Comparison of ENCODE assay signal across 8 cellular contexts in the genomic region with DNA sequence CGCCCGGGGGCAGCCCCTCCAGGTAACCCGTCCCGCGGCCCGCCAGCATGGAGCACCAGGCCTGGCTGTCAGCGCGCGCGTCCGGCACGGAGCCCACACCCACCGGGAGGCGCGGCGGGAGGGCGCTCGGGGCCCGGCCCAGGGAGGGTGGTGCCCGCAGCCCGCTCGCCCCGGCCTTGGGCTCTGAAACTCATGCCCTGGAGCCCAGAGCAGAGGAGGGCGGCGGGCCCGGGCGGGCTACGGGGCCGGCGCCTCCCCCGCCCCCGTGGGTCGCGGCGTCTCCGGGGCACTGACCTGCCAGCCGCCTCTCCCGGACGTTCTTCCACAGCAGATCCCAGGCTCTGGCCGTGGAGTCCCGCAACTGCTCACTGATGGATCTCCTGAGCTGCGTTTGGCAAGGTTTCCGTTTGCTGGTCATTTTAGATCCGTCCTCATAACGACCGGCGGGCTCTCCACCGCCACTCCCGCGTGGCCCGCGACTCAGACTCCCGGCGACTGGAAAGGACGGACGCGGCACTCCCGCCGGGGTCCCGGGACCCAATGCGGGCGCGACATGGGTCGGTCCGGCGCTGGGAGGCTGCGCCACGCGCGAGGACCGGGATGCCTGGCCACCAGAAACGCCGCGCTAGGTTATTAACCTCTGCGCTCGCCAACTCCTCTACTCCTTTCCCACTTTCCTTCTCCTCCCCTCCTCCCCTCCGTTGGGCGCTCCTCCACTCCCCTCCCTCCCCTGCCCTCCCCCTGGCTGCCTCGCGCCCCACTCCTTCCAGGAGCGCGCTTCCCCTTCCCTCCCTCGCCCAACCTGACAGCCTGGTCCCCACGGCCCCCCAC.
A peak's percentile ranks its signal among the peaks of the same experiment; 100 is the strongest.
DNase-seq lines count a peak whose midpoint lies in the region; ATAC-seq, FAIRE-seq and TF ChIP-seq lines count a peak whose summit lies in the region.

No MANE protein-coding gene starts in this region.

- TF ChIP-seq RAD21 in Ishikawa (IDR thresholded peaks at IDR 0.05; ENCODE audit: low read depth), result 0 out of 2 replicates have a peak, but pooled peaks have one; percentile 4

- TF ChIP-seq CTCF in endothelial cell of umbilical vein (IDR thresholded peaks at IDR 0.05; ENCODE audit: extremely low read depth in 1 of 2, insufficient read depth in 1 of 2, low read depth in 1 of 2, low read length in 2 of 2), result no peak
- TF ChIP-seq CTCF in mesothelial cell of epicardium (IDR thresholded peaks at IDR 0.05; ENCODE audit: unreplicated experiment), result no peak
- no peak for TF ChIP-seq CTCF in upper lobe of right lung (IDR thresholded peaks at IDR 0.05)

- H3K36me3 ChIP-seq in endothelial cell of umbilical vein (ENCODE audit: control insufficient read depth in 2 of 2, extremely low read depth in 1 of 2, insufficient read depth in 2 of 2, low read length in 2 of 2) (no peaks in the 10 kb centered on the region), upper lobe of right lung (no peaks in the 10 kb centered on the region)

- peak overlapping the region; percentile 91 for H2AFZ ChIP-seq in endothelial cell of umbilical vein (ENCODE audit: low read depth, low read length)

- CTCF ChIA-PET in endothelial cell of umbilical vein (lab: Charles Lee), result interaction anchor here (0.7 to 1.5 kb wide), 3 partner anchors 18 to 122 kb away, joined by 3 to 5 read pairs (median 4); no protein-coding TSS in a partner anchor

- BruUV-seq in endothelial cell of umbilical vein (replicated peaks; lab: Mats Ljungman, UMichigan), result no TSS peak

- POLR2A ChIA-PET in endothelial cell of umbilical vein (lab: Charles Lee), result no interaction called here

- dilution Hi-C loops in endothelial cell of umbilical vein (cut with MboI; ENCODE audit: extremely low pct_ligation_motif_present, low sequenced_read_pairs), result no loop called here

- no peaks in the 10 kb centered on the region for H3K9me3 Mint-ChIP-seq in mesothelial cell of epicardium

- H3K27me3 ChIP-seq in endothelial cell of umbilical vein (ENCODE audit: control insufficient read depth in 2 of 2, insufficient read depth in 2 of 2, low read length in 2 of 2), result no peaks in the 10 kb centered on the region
- no peaks in the 10 kb centered on the region for H3K27me3 ChIP-seq in upper lobe of right lung

- H3K27ac ChIP-seq in endothelial cell of umbilical vein (ENCODE audit: insufficient read depth, low read depth, low read length) (peak overlapping the region; percentile 78), upper lobe of right lung (peak overlapping the region; percentile 86)

- H3K9me3 ChIP-seq in endothelial cell of umbilical vein (replicated peaks; ENCODE audit: control insufficient read depth, insufficient read depth, low read length), result no peaks in the 10 kb centered on the region
- no peaks in the 10 kb centered on the region for H3K9me3 ChIP-seq in upper lobe of right lung

- no peaks in the 10 kb centered on the region for H3K9me1 ChIP-seq in endothelial cell of umbilical vein (replicated peaks; ENCODE audit: control insufficient read depth, extremely low read depth, insufficient read depth, low read length)

- peaks cover 30% of the 10 kb centered on the region for H3K27me3 Mint-ChIP-seq in mesothelial cell of epicardium (ENCODE audit: low read depth)

- H3K4me3 ChIP-seq in endothelial cell of umbilical vein (replicated peaks in 1 of 3; ENCODE audit: insufficient read depth in 1 of 3, low read depth in 1 of 3, low read length in 3 of 3) (peak overlapping the region; percentile 78 to 86 (median 82)), upper lobe of right lung (peak overlapping the region; percentile 91)

- H3K4me2 ChIP-seq in endothelial cell of umbilical vein (ENCODE audit: insufficient read depth, low read length), result peak overlapping the region; percentile 96

- peak overlapping the region; percentile 88 for H3K9ac ChIP-seq in endothelial cell of umbilical vein (replicated peaks; ENCODE audit: extremely low read depth, insufficient read depth, low read length)

- H3K79me2 ChIP-seq in endothelial cell of umbilical vein (ENCODE audit: control insufficient read depth, insufficient read depth, low read length), result peaks cover 8% of the 10 kb centered on the region

- DNase-seq in ACHN (peak; percentile 41), endothelial cell of umbilical vein (ENCODE audit: low read depth, low spot score) (peak; percentile 49), mesothelial cell of epicardium (ENCODE audit: low spot score in 2 of 2, unreplicated experiment in 2 of 2) (peak in 1 of 2 experiments; percentile 42), upper lobe of right lung (peak; percentile 81)
- no peak for DNase-seq in stimulated activated CD4-positive, alpha-beta T cell treated with anti-CD3 and anti-CD28 coated beads, Interleukin-4, amount 100 ng/mL, for 4 hours

- no peaks in the 10 kb centered on the region for H4K20me1 ChIP-seq in endothelial cell of umbilical vein (replicated peaks; ENCODE audit: control insufficient read depth, extremely low read depth, insufficient read depth, low read length)

- ATAC-seq in upper lobe of right lung, result peak; percentile 88
- ATAC-seq in HG02970 (IDR thresholded peaks at IDR 0.05; ENCODE audit: low FRiP score, unreplicated experiment), result no peak
- ATAC-seq in HG03025 (IDR thresholded peaks at IDR 0.05; ENCODE audit: low FRiP score, unreplicated experiment), result no peak

- H3K4me1 Mint-ChIP-seq in mesothelial cell of epicardium, result peaks cover 43% of the 10 kb centered on the region

- TF ChIP-seq EP300 in Ishikawa (IDR thresholded peaks at IDR 0.05; ENCODE audit: borderline replicate concordance), result no peak

- no peak overlapping the region for H3K27ac Mint-ChIP-seq in mesothelial cell of epicardium

- intact Hi-C loops in endothelial cell of umbilical vein (cut with micrococcal nuclease), result loop anchor here (1.0 to 10.0 kb wide), 5 partner anchors 19 to 375 kb away; partner anchors contain the start of gene STARD13
- intact Hi-C loops in upper lobe of right lung (cut with DNase I), result no loop called here

- no peaks in the 10 kb centered on the region for H3K36me3 Mint-ChIP-seq in mesothelial cell of epicardium

- H3K4me3 Mint-ChIP-seq in mesothelial cell of epicardium, result peak overlapping the region; percentile 71

- in situ Hi-C loops in ACHN (cut with HindIII; ENCODE audit: low pct_ligation_motif_present, low pct_unique_long_range_greater_than_20kb, low sequenced_read_pairs), result no loop called here

- no peak for TF ChIP-seq POLR2A in endothelial cell of umbilical vein (IDR thresholded peaks at IDR 0.05; ENCODE audit: low read depth, low read length)

- peak; percentile 59 for FAIRE-seq in endothelial cell of umbilical vein (lab: Jason Lieb, UNC)

- peaks cover 16% of the 10 kb centered on the region for H3K4me1 ChIP-seq in endothelial cell of umbilical vein (ENCODE audit: control insufficient read depth, extremely low read depth, insufficient read depth, low read length)
- H3K4me1 ChIP-seq in upper lobe of right lung, result peaks cover 43% of the 10 kb centered on the region

TF ChIP-seq in Ishikawa, 13 proteins besides CTCF, POLR2A, EP300 and RAD21:
- TF ChIP-seq, protein P1, sequence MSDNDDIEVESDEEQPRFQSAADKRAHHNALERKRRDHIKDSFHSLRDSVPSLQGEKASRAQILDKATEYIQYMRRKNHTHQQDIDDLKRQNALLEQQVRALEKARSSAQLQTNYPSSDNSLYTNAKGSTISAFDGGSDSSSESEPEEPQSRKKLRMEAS (IDR thresholded peaks at IDR 0.05), result peak; percentile 57; the same call in 1 of the 2 replicates
- TF ChIP-seq TAF1 (IDR thresholded peaks at IDR 0.05; ENCODE audit: low read depth), result peak; percentile 42
- TF ChIP-seq NFIC (IDR thresholded peaks at IDR 0.05), result peak; percentile 37; the same call in 1 of the 2 replicates
- TF ChIP-seq YY1 (IDR thresholded peaks at IDR 0.05; ENCODE audit: low read depth), result 0 out of 2 replicates have a peak, but pooled peaks have one; percentile 8
- 0 out of 2 replicates have a peak, but pooled peaks have one; percentile 10 for TF ChIP-seq TCF12 (IDR thresholded peaks at IDR 0.05; ENCODE audit: low read depth)
- TF ChIP-seq FOXM1 (IDR thresholded peaks at IDR 0.05; ENCODE audit: borderline replicate concordance, low read depth), result no peak

TF ChIP-seq in endothelial cell of umbilical vein, 7 proteins besides CTCF, POLR2A, EP300 and RAD21:
- no peak for TF ChIP-seq MYC (IDR thresholded peaks at IDR 0.05; ENCODE audit: low read depth, low read length)
- no peak for TF ChIP-seq EZH2 (IDR thresholded peaks at IDR 0.05; ENCODE audit: borderline replicate concordance, low read depth, low read length, severe bottlenecking)
- peak; percentile 34 for TF ChIP-seq POLR2AphosphoS5 (IDR thresholded peaks at IDR 0.05; ENCODE audit: insufficient read depth, low read depth, low read length)
- TF ChIP-seq FOS (IDR thresholded peaks at IDR 0.05; ENCODE audit: borderline replicate concordance, insufficient read depth, low read length), result no peak
- TF ChIP-seq, protein P1 (IDR thresholded peaks at IDR 0.05; ENCODE audit: insufficient read depth, insufficient read length), result no peak

Comparison
In these comparisons a context has a peak if more than half of its experiments do, and no peak if none do; other contexts are left out.
1. DNase-seq: peak in ACHN (single experiment), endothelial cell of umbilical vein (single experiment) and upper lobe of right lung (single experiment); none in stimulated activated CD4-positive, alpha-beta T cell treated with anti-CD3 and anti-CD28 coated beads, Interleukin-4, amount 100 ng/mL, for 4 hours (0 of 2).